Comparison of ENCODE assay signal across 1 cellular context in genomic region chr6:33788694-33789549, GRCh38.
TF ChIP-seq lines count a peak whose summit lies in the region.

LEMD2 (minus strand) TSS chr6:33789130; CDS start chr6:33789116, 14 bp downstream.

TF ChIP-seq in GM12878, 131 proteins besides CTCF, POLR2A, EP300 and RAD21 (continued from another document):
- TF ChIP-seq SP1 (IDR thresholded peaks at IDR 0.05; ENCODE audit: low read depth, low read length), result peak; percentile 38
- peak; percentile 90 for TF ChIP-seq CUX1 (IDR thresholded peaks at IDR 0.05; ENCODE audit: insufficient replicate concordance, low read depth, low read length)
- no peak for TF ChIP-seq ATF2 (IDR thresholded peaks at IDR 0.05; ENCODE audit: low read length)
- peak in 1 of 2 experiments; percentile 52; a peak in 2 of 4 replicates for TF ChIP-seq BHLHE40 (IDR thresholded peaks at IDR 0.05; ENCODE audit: borderline replicate concordance in 1 of 2, low read depth in 2 of 2, low read length in 1 of 2)
- peak; percentile 99 for TF ChIP-seq MLLT1 (IDR thresholded peaks at IDR 0.05)
- TF ChIP-seq BCL3 (IDR thresholded peaks at IDR 0.05; ENCODE audit: borderline replicate concordance, insufficient read depth, low read depth, low read length, poor library complexity, severe bottlenecking), result no peak
- TF ChIP-seq SMARCA5 (IDR thresholded peaks at IDR 0.05), result peak; percentile 74
- TF ChIP-seq PBX3 (IDR thresholded peaks at IDR 0.05; ENCODE audit: insufficient replicate concordance, low read depth, low read length), result no peak
- TF ChIP-seq USF1 (IDR thresholded peaks at IDR 0.05; ENCODE audit: borderline replicate concordance, extremely low read length, insufficient read depth, low read depth, low read length), result no peak
- no peak for TF ChIP-seq KAT2A (conservative IDR thresholded peaks at IDR 0.05; ENCODE audit: control insufficient read depth, low read depth, low read length)
- TF ChIP-seq FOXK2 (IDR thresholded peaks at IDR 0.05), result no peak
- TF ChIP-seq ELK1 (IDR thresholded peaks at IDR 0.05; ENCODE audit: low read depth, low read length), result 0 out of 2 replicates have a peak, but pooled peaks have one; percentile 35
- no peak for TF ChIP-seq RFX5 (IDR thresholded peaks at IDR 0.05; ENCODE audit: low read depth, low read length)
TF ChIP-seq in GM12878: peak in this region for 59.
